Comparison of ENCODE assay signal across 2 cellular contexts in the genomic region with DNA sequence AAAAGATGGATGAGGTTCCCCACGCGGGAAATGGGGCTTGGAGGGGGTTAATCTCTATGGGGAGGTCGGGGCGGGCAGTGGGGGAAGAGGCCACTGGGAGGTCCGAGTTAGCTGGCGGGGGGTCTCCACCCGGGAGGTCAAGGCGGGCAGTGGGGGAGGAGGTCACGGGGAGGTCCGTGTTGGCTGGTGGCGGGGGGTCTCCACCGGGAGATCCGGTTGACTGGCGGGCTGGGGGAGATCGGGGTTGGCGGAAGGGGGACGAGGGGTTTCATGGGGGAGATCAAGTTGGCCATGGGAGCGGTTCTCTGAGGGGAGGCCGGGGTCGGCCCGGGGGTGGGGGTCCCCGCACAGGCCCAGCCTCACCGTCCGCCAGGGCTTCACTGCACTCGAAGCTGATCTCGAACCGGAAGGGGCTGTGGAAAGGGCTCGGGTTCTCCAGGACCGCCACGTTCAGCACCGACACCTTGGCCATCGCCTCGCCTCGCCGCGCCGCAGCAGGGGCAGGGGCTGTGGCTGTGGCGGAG.
TF ChIP-seq lines count a peak whose summit lies in the region.

No MANE protein-coding gene starts in this region.

TF ChIP-seq in HEK293, 187 proteins besides CTCF, POLR2A, EP300 and RAD21 (continued from another document and continues in another):
- TF ChIP-seq, protein P1, sequence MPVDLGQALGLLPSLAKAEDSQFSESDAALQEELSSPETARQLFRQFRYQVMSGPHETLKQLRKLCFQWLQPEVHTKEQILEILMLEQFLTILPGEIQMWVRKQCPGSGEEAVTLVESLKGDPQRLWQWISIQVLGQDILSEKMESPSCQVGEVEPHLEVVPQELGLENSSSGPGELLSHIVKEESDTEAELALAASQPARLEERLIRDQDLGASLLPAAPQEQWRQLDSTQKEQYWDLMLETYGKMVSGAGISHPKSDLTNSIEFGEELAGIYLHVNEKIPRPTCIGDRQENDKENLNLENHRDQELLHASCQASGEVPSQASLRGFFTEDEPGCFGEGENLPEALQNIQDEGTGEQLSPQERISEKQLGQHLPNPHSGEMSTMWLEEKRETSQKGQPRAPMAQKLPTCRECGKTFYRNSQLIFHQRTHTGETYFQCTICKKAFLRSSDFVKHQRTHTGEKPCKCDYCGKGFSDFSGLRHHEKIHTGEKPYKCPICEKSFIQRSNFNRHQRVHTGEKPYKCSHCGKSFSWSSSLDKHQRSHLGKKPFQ (tag by site-specific recombination; IDR thresholded peaks at IDR 0.05), result 0 out of 2 replicates have a peak, but pooled peaks have one; percentile 14
- TF ChIP-seq, protein P2, sequence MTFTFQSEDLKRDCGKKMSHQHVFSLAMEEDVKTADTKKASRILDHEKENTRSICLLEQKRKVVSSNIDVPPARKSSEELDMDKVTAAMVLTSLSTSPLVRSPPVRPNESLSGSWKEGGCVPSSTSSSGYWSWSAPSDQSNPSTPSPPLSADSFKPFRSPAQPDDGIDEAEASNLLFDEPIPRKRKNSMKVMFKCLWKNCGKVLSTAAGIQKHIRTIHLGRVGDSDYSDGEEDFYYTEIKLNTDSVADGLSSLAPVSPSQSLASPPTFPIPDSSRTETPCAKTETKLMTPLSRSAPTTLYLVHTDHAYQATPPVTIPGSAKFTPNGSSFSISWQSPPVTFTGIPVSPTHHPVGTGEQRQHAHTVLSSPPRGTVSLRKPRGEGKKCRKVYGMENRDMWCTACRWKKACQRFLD (tag by site-specific recombination; IDR thresholded peaks at IDR 0.05), result peak; percentile 70; the same call in 1 of the 2 replicates
- TF ChIP-seq ZNF394 (tag by site-specific recombination; IDR thresholded peaks at IDR 0.05; ENCODE audit: borderline replicate concordance), result peak; percentile 63; the same call in 1 of the 2 replicates
- TF ChIP-seq, protein P3, sequence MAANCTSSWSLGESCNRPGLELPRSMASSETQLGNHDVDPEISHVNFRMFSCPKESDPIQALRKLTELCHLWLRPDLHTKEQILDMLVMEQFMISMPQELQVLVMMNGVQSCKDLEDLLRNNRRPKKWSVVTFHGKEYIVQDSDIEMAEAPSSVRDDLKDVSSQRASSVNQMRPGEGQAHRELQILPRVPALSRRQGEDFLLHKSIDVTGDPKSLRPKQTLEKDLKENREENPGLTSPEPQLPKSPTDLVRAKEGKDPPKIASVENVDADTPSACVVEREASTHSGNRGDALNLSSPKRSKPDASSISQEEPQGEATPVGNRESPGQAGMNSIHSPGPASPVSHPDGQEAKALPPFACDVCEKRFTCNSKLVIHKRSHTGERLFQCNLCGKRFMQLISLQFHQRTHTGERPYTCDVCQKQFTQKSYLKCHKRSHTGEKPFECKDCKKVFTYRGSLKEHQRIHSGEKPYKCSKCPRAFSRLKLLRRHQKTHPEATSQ (tag by site-specific recombination; IDR thresholded peaks at IDR 0.05), result peak; percentile 69; the same call in 1 of the 2 replicates
- TF ChIP-seq ZFP3 (tag by site-specific recombination; IDR thresholded peaks at IDR 0.05; ENCODE audit: low read depth), result 0 out of 2 replicates have a peak, but pooled peaks have one; percentile 8
- no peak for TF ChIP-seq ZNF37A (tag by site-specific recombination; IDR thresholded peaks at IDR 0.05)
- TF ChIP-seq ZFP69B (tag by site-specific recombination; IDR thresholded peaks at IDR 0.05), result peak; percentile 54; the same call in 1 of the 2 replicates
- 0 out of 2 replicates have a peak, but pooled peaks have one; percentile 62 for TF ChIP-seq ZNF792 (tag by site-specific recombination; IDR thresholded peaks at IDR 0.05)
- TF ChIP-seq ZNF701 (tag by site-specific recombination; IDR thresholded peaks at IDR 0.05), result 0 out of 2 replicates have a peak, but pooled peaks have one; percentile 34
- TF ChIP-seq ZIC2 (tag by site-specific recombination; IDR thresholded peaks at IDR 0.05), result peak; percentile 86
- TF ChIP-seq, protein P4, sequence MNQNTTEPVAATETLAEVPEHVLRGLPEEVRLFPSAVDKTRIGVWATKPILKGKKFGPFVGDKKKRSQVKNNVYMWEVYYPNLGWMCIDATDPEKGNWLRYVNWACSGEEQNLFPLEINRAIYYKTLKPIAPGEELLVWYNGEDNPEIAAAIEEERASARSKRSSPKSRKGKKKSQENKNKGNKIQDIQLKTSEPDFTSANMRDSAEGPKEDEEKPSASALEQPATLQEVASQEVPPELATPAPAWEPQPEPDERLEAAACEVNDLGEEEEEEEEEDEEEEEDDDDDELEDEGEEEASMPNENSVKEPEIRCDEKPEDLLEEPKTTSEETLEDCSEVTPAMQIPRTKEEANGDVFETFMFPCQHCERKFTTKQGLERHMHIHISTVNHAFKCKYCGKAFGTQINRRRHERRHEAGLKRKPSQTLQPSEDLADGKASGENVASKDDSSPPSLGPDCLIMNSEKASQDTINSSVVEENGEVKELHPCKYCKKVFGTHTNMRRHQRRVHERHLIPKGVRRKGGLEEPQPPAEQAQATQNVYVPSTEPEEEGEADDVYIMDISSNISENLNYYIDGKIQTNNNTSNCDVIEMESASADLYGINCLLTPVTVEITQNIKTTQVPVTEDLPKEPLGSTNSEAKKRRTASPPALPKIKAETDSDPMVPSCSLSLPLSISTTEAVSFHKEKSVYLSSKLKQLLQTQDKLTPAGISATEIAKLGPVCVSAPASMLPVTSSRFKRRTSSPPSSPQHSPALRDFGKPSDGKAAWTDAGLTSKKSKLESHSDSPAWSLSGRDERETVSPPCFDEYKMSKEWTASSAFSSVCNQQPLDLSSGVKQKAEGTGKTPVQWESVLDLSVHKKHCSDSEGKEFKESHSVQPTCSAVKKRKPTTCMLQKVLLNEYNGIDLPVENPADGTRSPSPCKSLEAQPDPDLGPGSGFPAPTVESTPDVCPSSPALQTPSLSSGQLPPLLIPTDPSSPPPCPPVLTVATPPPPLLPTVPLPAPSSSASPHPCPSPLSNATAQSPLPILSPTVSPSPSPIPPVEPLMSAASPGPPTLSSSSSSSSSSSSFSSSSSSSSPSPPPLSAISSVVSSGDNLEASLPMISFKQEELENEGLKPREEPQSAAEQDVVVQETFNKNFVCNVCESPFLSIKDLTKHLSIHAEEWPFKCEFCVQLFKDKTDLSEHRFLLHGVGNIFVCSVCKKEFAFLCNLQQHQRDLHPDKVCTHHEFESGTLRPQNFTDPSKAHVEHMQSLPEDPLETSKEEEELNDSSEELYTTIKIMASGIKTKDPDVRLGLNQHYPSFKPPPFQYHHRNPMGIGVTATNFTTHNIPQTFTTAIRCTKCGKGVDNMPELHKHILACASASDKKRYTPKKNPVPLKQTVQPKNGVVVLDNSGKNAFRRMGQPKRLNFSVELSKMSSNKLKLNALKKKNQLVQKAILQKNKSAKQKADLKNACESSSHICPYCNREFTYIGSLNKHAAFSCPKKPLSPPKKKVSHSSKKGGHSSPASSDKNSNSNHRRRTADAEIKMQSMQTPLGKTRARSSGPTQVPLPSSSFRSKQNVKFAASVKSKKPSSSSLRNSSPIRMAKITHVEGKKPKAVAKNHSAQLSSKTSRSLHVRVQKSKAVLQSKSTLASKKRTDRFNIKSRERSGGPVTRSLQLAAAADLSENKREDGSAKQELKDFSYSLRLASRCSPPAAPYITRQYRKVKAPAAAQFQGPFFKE (tag by site-specific recombination; IDR thresholded peaks at IDR 0.05; ENCODE audit: borderline replicate concordance), result 0 out of 2 replicates have a peak, but pooled peaks have one; percentile 38
- peak; percentile 63 for TF ChIP-seq YY2 (tag by site-specific recombination; IDR thresholded peaks at IDR 0.05)
- TF ChIP-seq ZNF501 (tag by site-specific recombination; IDR thresholded peaks at IDR 0.05), result peak; percentile 65; the same call in 1 of the 2 replicates

TF ChIP-seq in K562, 482 proteins besides CTCF, POLR2A, EP300 and RAD21 (continued from another document and continues in another):
- TF ChIP-seq, protein P5, sequence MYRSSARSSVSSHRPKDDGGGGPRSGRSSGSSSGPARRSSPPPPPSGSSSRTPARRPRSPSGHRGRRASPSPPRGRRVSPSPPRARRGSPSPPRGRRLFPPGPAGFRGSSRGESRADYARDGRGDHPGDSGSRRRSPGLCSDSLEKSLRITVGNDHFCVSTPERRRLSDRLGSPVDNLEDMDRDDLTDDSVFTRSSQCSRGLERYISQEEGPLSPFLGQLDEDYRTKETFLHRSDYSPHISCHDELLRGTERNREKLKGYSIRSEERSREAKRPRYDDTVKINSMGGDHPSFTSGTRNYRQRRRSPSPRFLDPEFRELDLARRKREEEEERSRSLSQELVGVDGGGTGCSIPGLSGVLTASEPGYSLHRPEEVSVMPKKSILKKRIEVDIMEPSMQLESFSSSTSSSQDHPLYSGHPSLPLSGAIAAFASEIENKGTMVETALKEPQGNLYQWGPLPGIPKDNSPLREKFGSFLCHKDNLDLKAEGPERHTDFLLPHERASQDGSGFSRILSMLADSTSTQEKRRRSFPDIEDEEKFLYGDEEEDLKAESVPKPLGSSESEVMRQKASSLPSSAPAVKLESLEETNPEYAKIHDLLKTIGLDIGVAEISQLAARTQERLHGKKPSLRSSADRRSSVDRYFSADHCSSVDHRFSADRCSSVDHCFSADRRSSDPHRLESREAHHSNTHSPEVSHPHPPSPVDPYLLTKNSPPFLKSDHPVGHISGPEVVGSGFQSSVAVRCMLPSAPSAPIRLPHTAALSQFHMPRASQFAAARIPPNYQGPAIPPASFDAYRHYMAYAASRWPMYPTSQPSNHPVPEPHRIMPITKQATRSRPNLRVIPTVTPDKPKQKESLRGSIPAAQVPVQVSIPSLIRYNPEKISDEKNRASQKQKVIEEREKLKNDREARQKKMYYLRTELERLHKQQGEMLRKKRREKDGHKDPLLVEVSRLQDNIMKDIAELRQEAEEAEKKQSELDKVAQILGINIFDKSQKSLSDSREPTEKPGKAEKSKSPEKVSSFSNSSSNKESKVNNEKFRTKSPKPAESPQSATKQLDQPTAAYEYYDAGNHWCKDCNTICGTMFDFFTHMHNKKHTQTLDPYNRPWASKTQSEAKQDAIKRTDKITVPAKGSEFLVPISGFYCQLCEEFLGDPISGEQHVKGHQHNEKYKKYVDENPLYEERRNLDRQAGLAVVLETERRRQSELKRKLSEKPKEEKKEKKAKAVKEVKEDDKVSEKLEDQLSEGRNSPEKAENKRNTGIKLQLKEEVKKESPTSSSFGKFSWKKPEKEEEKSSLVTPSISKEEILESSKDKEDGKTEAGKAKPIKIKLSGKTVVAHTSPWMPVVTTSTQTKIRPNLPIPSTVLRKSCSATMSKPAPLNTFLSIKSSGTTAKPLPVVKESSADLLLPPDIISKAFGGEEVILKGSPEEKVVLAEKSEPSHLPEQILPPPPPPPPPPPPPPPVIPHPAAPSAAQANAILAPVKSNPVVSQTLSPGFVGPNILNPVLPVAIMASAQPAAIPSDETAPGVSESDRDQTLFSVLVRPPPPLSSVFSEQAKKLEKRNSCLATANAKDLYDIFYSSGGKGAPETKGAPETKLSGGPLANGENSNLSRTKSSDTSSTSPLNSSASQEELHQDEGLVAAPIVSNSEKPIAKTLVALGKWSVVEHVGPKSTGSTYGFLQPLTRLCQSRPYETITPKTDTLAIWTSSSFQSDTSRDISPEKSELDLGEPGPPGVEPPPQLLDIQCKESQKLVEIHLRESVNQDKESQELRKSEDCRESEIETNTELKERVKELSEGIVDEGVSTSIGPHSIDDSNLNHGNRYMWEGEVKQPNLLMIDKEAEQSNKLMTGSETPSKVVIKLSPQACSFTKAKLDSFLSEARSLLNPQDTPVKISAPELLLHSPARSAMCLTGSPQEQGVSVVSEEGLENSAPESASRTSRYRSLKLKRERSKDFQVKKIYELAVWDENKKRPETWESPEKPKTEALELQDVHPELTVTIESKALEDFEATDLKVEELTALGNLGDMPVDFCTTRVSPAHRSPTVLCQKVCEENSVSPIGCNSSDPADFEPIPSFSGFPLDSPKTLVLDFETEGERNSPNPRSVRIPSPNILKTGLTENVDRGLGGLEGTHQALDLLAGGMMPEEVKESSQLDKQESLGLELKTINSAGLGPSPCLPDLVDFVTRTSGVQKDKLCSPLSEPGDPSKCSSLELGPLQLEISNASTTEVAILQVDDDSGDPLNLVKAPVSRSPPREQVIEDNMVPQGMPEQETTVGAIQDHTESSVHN (IDR thresholded peaks at IDR 0.05; ENCODE audit: borderline replicate concordance in 1 of 2, low read depth in 1 of 2), result no peak
- no peak for TF ChIP-seq ATF7 (IDR thresholded peaks at IDR 0.05)
- no peak for TF ChIP-seq DMBX1 (CRISPR knock-in tag; IDR thresholded peaks at IDR 0.05; ENCODE audit: borderline replicate concordance)
- no peak for TF ChIP-seq NFE2 (IDR thresholded peaks at IDR 0.05; ENCODE audit: low read depth)
- TF ChIP-seq ZC3H8 (IDR thresholded peaks at IDR 0.05), result no peak
- TF ChIP-seq HNRNPUL1 (IDR thresholded peaks at IDR 0.05; ENCODE audit: low read length), result no peak
- TF ChIP-seq KAT2B (IDR thresholded peaks at IDR 0.05; ENCODE audit: low read depth, low read length), result no peak
- TF ChIP-seq, protein P6, sequence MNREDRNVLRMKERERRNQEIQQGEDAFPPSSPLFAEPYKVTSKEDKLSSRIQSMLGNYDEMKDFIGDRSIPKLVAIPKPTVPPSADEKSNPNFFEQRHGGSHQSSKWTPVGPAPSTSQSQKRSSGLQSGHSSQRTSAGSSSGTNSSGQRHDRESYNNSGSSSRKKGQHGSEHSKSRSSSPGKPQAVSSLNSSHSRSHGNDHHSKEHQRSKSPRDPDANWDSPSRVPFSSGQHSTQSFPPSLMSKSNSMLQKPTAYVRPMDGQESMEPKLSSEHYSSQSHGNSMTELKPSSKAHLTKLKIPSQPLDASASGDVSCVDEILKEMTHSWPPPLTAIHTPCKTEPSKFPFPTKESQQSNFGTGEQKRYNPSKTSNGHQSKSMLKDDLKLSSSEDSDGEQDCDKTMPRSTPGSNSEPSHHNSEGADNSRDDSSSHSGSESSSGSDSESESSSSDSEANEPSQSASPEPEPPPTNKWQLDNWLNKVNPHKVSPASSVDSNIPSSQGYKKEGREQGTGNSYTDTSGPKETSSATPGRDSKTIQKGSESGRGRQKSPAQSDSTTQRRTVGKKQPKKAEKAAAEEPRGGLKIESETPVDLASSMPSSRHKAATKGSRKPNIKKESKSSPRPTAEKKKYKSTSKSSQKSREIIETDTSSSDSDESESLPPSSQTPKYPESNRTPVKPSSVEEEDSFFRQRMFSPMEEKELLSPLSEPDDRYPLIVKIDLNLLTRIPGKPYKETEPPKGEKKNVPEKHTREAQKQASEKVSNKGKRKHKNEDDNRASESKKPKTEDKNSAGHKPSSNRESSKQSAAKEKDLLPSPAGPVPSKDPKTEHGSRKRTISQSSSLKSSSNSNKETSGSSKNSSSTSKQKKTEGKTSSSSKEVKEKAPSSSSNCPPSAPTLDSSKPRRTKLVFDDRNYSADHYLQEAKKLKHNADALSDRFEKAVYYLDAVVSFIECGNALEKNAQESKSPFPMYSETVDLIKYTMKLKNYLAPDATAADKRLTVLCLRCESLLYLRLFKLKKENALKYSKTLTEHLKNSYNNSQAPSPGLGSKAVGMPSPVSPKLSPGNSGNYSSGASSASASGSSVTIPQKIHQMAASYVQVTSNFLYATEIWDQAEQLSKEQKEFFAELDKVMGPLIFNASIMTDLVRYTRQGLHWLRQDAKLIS (CRISPR knock-in tag; IDR thresholded peaks at IDR 0.05), result 0 out of 2 replicates have a peak, but pooled peaks have one; percentile 66
- TF ChIP-seq ZNF121 (CRISPR knock-in tag; conservative IDR thresholded peaks at IDR 0.05), result no peak
